In genomic region chr14:95337052-95337595, GRCh38 we compare ENCODE assay signal across 21 cellular contexts.
"Had no signal": no experiment of that assay in that cellular context is flagged by ENCODE, and none has a peak within 500 bp of the region (broad histone marks: within the 10 kb centered on the region; RNA-seq: fewer than 3 reads in every experiment).

No MANE protein-coding gene starts in this region.

- DNase-seq: cortex of kidney; effector memory CD8-positive, alpha-beta T cell; hippocampal formation; left cardiac atrium; left lung; mesendoderm; naive thymus-derived CD8-positive, alpha-beta T cell; nephron progenitor cell; pancreas; sigmoid colon; stimulated activated CD4-positive, alpha-beta T cell treated with anti-CD3 and anti-CD28 coated beads, Interleukin-2, amount 100 ng/mL, for 24 hours; stimulated activated CD4-positive, alpha-beta T cell treated with anti-CD3 and anti-CD28 coated beads, Interleukin-4, amount 100 ng/mL, for 24 hours; stimulated activated naive CD4-positive, alpha-beta T cell treated with Interleukin-2 at 50 U/mL for 16 hours; stomach; upper lobe of left lung had no signal

- H3K9me3 Mint-ChIP-seq: effector memory CD8-positive, alpha-beta T cell; stimulated activated effector memory CD8-positive, alpha-beta T cell treated with anti-CD3 and anti-CD28 coated beads, Interleukin-12 subunit alpha, Interleukin-12 subunit beta, amount 100 ng/mL, for 72 hours had no signal

- H3K27ac Mint-ChIP-seq: effector memory CD8-positive, alpha-beta T cell; nephron progenitor cell; progenitor cell of endocrine pancreas; stimulated activated effector memory CD8-positive, alpha-beta T cell treated with anti-CD3 and anti-CD28 coated beads, Interleukin-12 subunit alpha, Interleukin-12 subunit beta, amount 100 ng/mL, for 72 hours had no signal

- H3K4me1 ChIP-seq: right atrium auricular region had no signal

- H3K27ac ChIP-seq: left lung, neutrophil, right atrium auricular region, sigmoid colon, stomach, thoracic aorta, tibial nerve, upper lobe of left lung had no signal

- H3K4me3 ChIP-seq: left lung, pancreas, right atrium auricular region, sigmoid colon, stomach, thoracic aorta, tibial nerve, upper lobe of left lung had no signal

- ATAC-seq: effector memory CD8-positive, alpha-beta T cell; left cardiac atrium; left lung; naive thymus-derived CD8-positive, alpha-beta T cell; pancreas; stimulated activated effector memory CD8-positive, alpha-beta T cell treated with anti-CD3 and anti-CD28 coated beads, Interleukin-12 subunit alpha, Interleukin-12 subunit beta, amount 100 ng/mL, for 72 hours had no signal

- H3K36me3 ChIP-seq: left lung, neutrophil, pancreas, right atrium auricular region, sigmoid colon, stomach, thoracic aorta, tibial nerve, upper lobe of left lung had no signal

- H3K36me3 Mint-ChIP-seq: naive thymus-derived CD8-positive, alpha-beta T cell; stimulated activated effector memory CD8-positive, alpha-beta T cell treated with anti-CD3 and anti-CD28 coated beads, Interleukin-12 subunit alpha, Interleukin-12 subunit beta, amount 100 ng/mL, for 72 hours had no signal

- H3K4me3 Mint-ChIP-seq: effector memory CD8-positive, alpha-beta T cell; naive thymus-derived CD8-positive, alpha-beta T cell; nephron progenitor cell; stimulated activated effector memory CD8-positive, alpha-beta T cell treated with anti-CD3 and anti-CD28 coated beads, Interleukin-12 subunit alpha, Interleukin-12 subunit beta, amount 100 ng/mL, for 72 hours had no signal

- H3K27me3 ChIP-seq: pancreas, right atrium auricular region, sigmoid colon, tibial nerve, upper lobe of left lung had no signal

- H3K4me1 Mint-ChIP-seq: nephron progenitor cell; stimulated activated effector memory CD8-positive, alpha-beta T cell treated with anti-CD3 and anti-CD28 coated beads, Interleukin-12 subunit alpha, Interleukin-12 subunit beta, amount 100 ng/mL, for 72 hours had no signal

- H3K9me3 ChIP-seq: left lung, neutrophil, pancreas, right atrium auricular region, sigmoid colon, thoracic aorta, upper lobe of left lung had no signal
